9 cellular contexts compared by ENCODE assay signal in genomic region chr16:67547423-67548264, GRCh38. TPM values are rescaled to one million over a fixed set of nuclear protein-coding genes. Genes with fewer than 3 reads are reported as not detected.
DNase-seq lines count a peak whose midpoint lies in the region; ATAC-seq, FAIRE-seq and TF ChIP-seq lines count a peak whose summit lies in the region.
"Had no signal": no experiment of that assay in that cellular context is flagged by ENCODE, and none has a peak within 500 bp of the region (broad histone marks: within the 10 kb centered on the region; RNA-seq: fewer than 3 reads in every experiment).

No MANE protein-coding gene starts in this region.

- intact Hi-C loops in CD4-positive, alpha-beta T cell (cut with DNase I, micrococcal nuclease): loop anchor here (1.0 to 2.0 kb wide), 5 partner anchors 15 to 121 kb away; partner anchors contain the start of gene CTCF (in 2 of the 2)

- no peak; the same call in 1 of the 2 replicates for TF ChIP-seq POLR2A in GM12891 (IDR thresholded peaks at IDR 0.05; ENCODE audit: low read depth, low read length)

- POLR2A ChIA-PET in CD4-positive, alpha-beta T cell (lab: Charles Lee): interaction anchor here (0.6 to 6.9 kb wide), 19 partner anchors 11 to 389 kb away, joined by 3 to 358 read pairs (median 6); partner anchors contain the start of genes ACD, ATP6V0D1, C16orf86 and CARMIL2
- POLR2A ChIA-PET in WTC11 (lab: Charles Lee): interaction anchor here (1.1 to 2.4 kb wide), 4 partner anchors 10 to 98 kb away, joined by 3 to 9 read pairs (median 6); partner anchors contain the start of genes CARMIL2 and CTCF

- H3K36me3 Mint-ChIP-seq in CD4-positive, alpha-beta T cell (ENCODE audit: low read depth): peaks cover 23% of the 10 kb centered on the region
- H3K36me3 Mint-ChIP-seq in WTC11 (no peaks in the 10 kb centered on the region), glutamatergic neuron (ENCODE audit: unreplicated experiment) (peaks cover under 1% of the 10 kb centered on the region)

- peak in 8 of 10 experiments; percentile 45 to 72 (median 62) for DNase-seq in CD4-positive, alpha-beta T cell
- DNase-seq in WTC11 (ENCODE audit: low spot score): no peak
- peak; percentile 11 for DNase-seq in iPS-NIHi7 (ENCODE audit: extremely low spot score)
- no peak for DNase-seq in HK-2 (ENCODE audit: unreplicated experiment)
- no peak for DNase-seq in GM12891 (ENCODE audit: insufficient read length, low spot score)
- no peak for DNase-seq in glutamatergic neuron

- H3K27me3 Mint-ChIP-seq in CD4-positive, alpha-beta T cell: no peaks in the 10 kb centered on the region
- H3K27me3 Mint-ChIP-seq in WTC11 (ENCODE audit: low read depth) (peaks cover 8% of the 10 kb centered on the region), glutamatergic neuron (ENCODE audit: unreplicated experiment) (peaks cover 19% of the 10 kb centered on the region)

- H3K4me3 Mint-ChIP-seq in CD4-positive, alpha-beta T cell: peak overlapping the region; percentile 75
- no peak overlapping the region for H3K4me3 Mint-ChIP-seq in WTC11
- H3K4me3 Mint-ChIP-seq in glutamatergic neuron (ENCODE audit: unreplicated experiment): no peak overlapping the region

- peak overlapping the region; percentile 76 for H3K27ac ChIP-seq in CD4-positive, alpha-beta T cell (ENCODE audit: low read depth, low read length)

- no peaks in the 10 kb centered on the region for H3K9me3 Mint-ChIP-seq in CD4-positive, alpha-beta T cell
- H3K9me3 Mint-ChIP-seq in WTC11 (no peaks in the 10 kb centered on the region), glutamatergic neuron (ENCODE audit: unreplicated experiment) (peaks cover 13% of the 10 kb centered on the region)

- H3K4me1 Mint-ChIP-seq in CD4-positive, alpha-beta T cell (ENCODE audit: low read depth): peaks cover 50% of the 10 kb centered on the region
- H3K4me1 Mint-ChIP-seq in WTC11 (peaks cover 7% of the 10 kb centered on the region), glutamatergic neuron (ENCODE audit: low read depth, unreplicated experiment) (peaks cover 11% of the 10 kb centered on the region)

- no peak for TF ChIP-seq CTCF in CD4-positive, alpha-beta T cell (IDR thresholded peaks at IDR 0.05)
- TF ChIP-seq CTCF in WTC11 (IDR thresholded peaks at IDR 0.05) (no peak), glutamatergic neuron (IDR thresholded peaks at IDR 0.05; ENCODE audit: partially characterized antibody, unreplicated experiment) (no peak)

- CTCF ChIA-PET in CD4-positive, alpha-beta T cell (lab: Charles Lee): interaction anchor here (0.6 to 9.6 kb wide), 28 partner anchors 8 to 269 kb away, joined by 3 to 119 read pairs (median 4); partner anchors contain the start of genes ATP6V0D1, CARMIL2 and CTCF
- CTCF ChIA-PET in WTC11 (lab: Charles Lee): interaction anchor here (0.5 to 6.1 kb wide), 52 partner anchors 8 to 395 kb away, joined by 3 to 197 read pairs (median 5); partner anchors contain the start of genes ACD, ATP6V0D1, C16orf86 and CARMIL2

- H3K27me3 ChIP-seq in CD4-positive, alpha-beta T cell (ENCODE audit: control insufficient read depth, insufficient read depth, low read length): no peaks in the 10 kb centered on the region

- no peak for FAIRE-seq in GM12891 (lab: Jason Lieb, UNC)
- FAIRE-seq: astrocyte had no signal

- peak overlapping the region; percentile 92 for H3K27ac Mint-ChIP-seq in CD4-positive, alpha-beta T cell
- H3K27ac Mint-ChIP-seq in WTC11 (peak overlapping the region; percentile 70; the same call in 1 of the 2 replicates), glutamatergic neuron (ENCODE audit: unreplicated experiment) (no peak overlapping the region)

- H3K9me3 ChIP-seq in CD4-positive, alpha-beta T cell (ENCODE audit: control insufficient read depth, low read length): no peaks in the 10 kb centered on the region

- peak; percentile 80 for ATAC-seq in CD4-positive, alpha-beta T cell (ENCODE audit: poor library complexity)
- ATAC-seq in GM21786 (IDR thresholded peaks at IDR 0.05; ENCODE audit: unreplicated experiment) (peak; percentile 40), WTC11 (peak; percentile 2; the same call in 1 of the 2 replicates), HG02840 (IDR thresholded peaks at IDR 0.05; ENCODE audit: low FRiP score, unreplicated experiment) (no peak)

TF ChIP-seq in WTC11, 78 proteins besides CTCF, POLR2A, EP300 and RAD21 (continues in another document):
- no peak for TF ChIP-seq MYBL2 (CRISPR knock-in tag; IDR thresholded peaks at IDR 0.05)
- TF ChIP-seq GRHL2 (CRISPR knock-in tag; IDR thresholded peaks at IDR 0.05; ENCODE audit: insufficient replicate concordance, severe bottlenecking): no peak
- TF ChIP-seq FOXK1 (CRISPR knock-in tag; IDR thresholded peaks at IDR 0.05): no peak
- TF ChIP-seq NR2C2 (CRISPR knock-in tag; IDR thresholded peaks at IDR 0.05): no peak
- TF ChIP-seq PREB (CRISPR knock-in tag; IDR thresholded peaks at IDR 0.05; ENCODE audit: borderline replicate concordance): no peak
- no peak for TF ChIP-seq NFATC4 (CRISPR knock-in tag; IDR thresholded peaks at IDR 0.05)
- no peak for TF ChIP-seq RELA (CRISPR knock-in tag; IDR thresholded peaks at IDR 0.05; ENCODE audit: borderline replicate concordance)

TF ChIP-seq in GM12891, 5 proteins besides CTCF, POLR2A, EP300 and RAD21:
- TF ChIP-seq PAX5 (IDR thresholded peaks at IDR 0.05; ENCODE audit: insufficient read depth, low read length, severe bottlenecking) (no peak), POU2F2 (IDR thresholded peaks at IDR 0.05; ENCODE audit: low read depth, low read length) (no peak), POLR2AphosphoS5 (IDR thresholded peaks at IDR 0.05; ENCODE audit: low read depth, low read length) (no peak), TAF1 (IDR thresholded peaks at IDR 0.05; ENCODE audit: low read depth, low read length) (no peak), SPI1 (IDR thresholded peaks at IDR 0.05; ENCODE audit: low read depth, low read length) (no peak)

RNA-seq across cellular contexts. Expression of gene CTCF, which starts 14.7 kb away (rescaled TPM):
- total RNA-seq in CD4-positive, alpha-beta T cell: 10 to 100 TPM; 43.8 to 46.4 TPM
- 55.4 to 60.6 TPM (median 57.7 TPM) in 3 replicates for total RNA-seq in WTC11 (2021)
- 21.2 TPM for polyA plus RNA-seq in GM12891 (2012; ENCODE audit: low read depth, missing spikeins)
- total RNA-seq in glutamatergic neuron (ENCODE audit: unreplicated experiment): 42.8 TPM

RNA-seq across cellular contexts. Expression of gene RIPOR1, which starts 19.0 kb away (rescaled TPM):
- 10 to 100 TPM; 21.3 to 25.4 TPM for total RNA-seq in CD4-positive, alpha-beta T cell
- 14.9 to 15.9 TPM (median 15.5 TPM) in 3 replicates for total RNA-seq in WTC11 (2021)
- polyA plus RNA-seq in GM12891 (2012; ENCODE audit: low read depth, missing spikeins): 11.4 TPM
- total RNA-seq in glutamatergic neuron (ENCODE audit: unreplicated experiment): 191 TPM

Comparison
In these comparisons a context has a peak if more than half of its experiments do, and no peak if none do; other contexts are left out.
1. DNase-seq: peak in CD4-positive, alpha-beta T cell (8 of 10) and iPS-NIHi7 (single experiment); none in WTC11 (single experiment), HK-2 (single experiment), GM12891 (single experiment) and glutamatergic neuron (single experiment).